20 cellular contexts compared by ENCODE assay signal in genomic region chr11:15625691-15626090, GRCh38.
"Had no signal": no experiment of that assay in that cellular context is flagged by ENCODE, and none has a peak within 500 bp of the region (broad histone marks: within the 10 kb centered on the region; RNA-seq: fewer than 3 reads in every experiment).

No MANE protein-coding gene starts in this region.

- H3K4me1 ChIP-seq: tibial nerve had no signal

- H3K36me3 ChIP-seq: ovary, tibial nerve had no signal

- ATAC-seq: left colon; natural killer cell; right cardiac atrium; stimulated activated memory B cell treated with anti-CD40 and anti-IgM and Interleukin-4, amounts not matched to agents 10 μg/mL and 1 μg/mL and 100 μg/mL, for 72 hours had no signal

- H3K27me3 ChIP-seq: ovary, testis, tibial nerve had no signal

- FAIRE-seq: endothelial cell of umbilical vein had no signal

- H3K27ac ChIP-seq: coronary artery, ovary, testis, tibial nerve had no signal

- H3K4me3 ChIP-seq: coronary artery, ovary, testis, tibial nerve had no signal

- DNase-seq: effector CD4-positive, alpha-beta T cell; endodermal cell; erythroblast; foreskin melanocyte; head of caudate nucleus; hippocampal formation; left colon; mammary epithelial cell; natural killer cell; nucleus accumbens; ovary; right cardiac atrium; stimulated activated CD4-positive, alpha-beta T cell treated with anti-CD3 and anti-CD28 coated beads, Interleukin-15, amount 100 ng/mL, for 24 hours; stimulated activated CD4-positive, alpha-beta T cell treated with anti-CD3 and anti-CD28 coated beads, Interleukin-1b, Interleukin-23, amount 100 ng/mL, for 48 hours; stimulated activated CD4-positive, alpha-beta T cell treated with anti-CD3 and anti-CD28 coated beads, Interleukin-4, amount 100 ng/mL, for 24 hours; testis had no signal

- H3K9me3 ChIP-seq: ovary, testis, tibial nerve had no signal
